In genomic region chr6:11392778-11393507, GRCh38 we compare ENCODE assay signal across 10 cellular contexts.
DNase-seq lines count a peak whose midpoint lies in the region; ATAC-seq and TF ChIP-seq lines count a peak whose summit lies in the region.
"Had no signal": no experiment of that assay in that cellular context is flagged by ENCODE, and none has a peak within 500 bp of the region (broad histone marks: within the 10 kb centered on the region; RNA-seq: fewer than 3 reads in every experiment).

No MANE protein-coding gene starts in this region.

- H3K27ac Mint-ChIP-seq in CD8-positive, alpha-beta memory T cell: no peak overlapping the region
- peak overlapping the region; percentile 81 for H3K27ac Mint-ChIP-seq in chondrocyte (ENCODE audit: unreplicated experiment)

- TF ChIP-seq POLR2A in NB4 (IDR thresholded peaks at IDR 0.05; ENCODE audit: extremely low read depth, insufficient read length): no peak

- TF ChIP-seq CTCF in NB4 (IDR thresholded peaks at IDR 0.05; ENCODE audit: low read depth, low read length) (no peak), chondrocyte (IDR thresholded peaks at IDR 0.05) (no peak)

- H3K4me3 ChIP-seq in CD8-positive, alpha-beta memory T cell (ENCODE audit: low read length): no peak overlapping the region
- H3K4me3 ChIP-seq in NB4 (ENCODE audit: low read depth, low read length) (no peak overlapping the region), HAP-1 (no peak overlapping the region)

- H3K4me1 Mint-ChIP-seq in CD8-positive, alpha-beta memory T cell: no peaks in the 10 kb centered on the region
- H3K4me1 Mint-ChIP-seq in chondrocyte (ENCODE audit: low read depth): peaks cover 25% of the 10 kb centered on the region

- H3K4me3 Mint-ChIP-seq in CD8-positive, alpha-beta memory T cell: no peak overlapping the region
- no peak overlapping the region for H3K4me3 Mint-ChIP-seq in chondrocyte (ENCODE audit: unreplicated experiment)

- peak overlapping the region; percentile 40 for H3K27ac ChIP-seq in CD8-positive, alpha-beta memory T cell (ENCODE audit: low read depth, low read length)

- H3K4me1 ChIP-seq in CD8-positive, alpha-beta memory T cell (ENCODE audit: insufficient read depth, low read length): no peaks in the 10 kb centered on the region
- H3K4me1 ChIP-seq in HAP-1: peaks cover 4% of the 10 kb centered on the region

- CTCF ChIA-PET in CD8-positive, alpha-beta memory T cell (lab: Charles Lee): interaction anchor here (1.3 kb wide), 1 partner anchor 9 kb away, joined by 3 read pairs; no protein-coding TSS in a partner anchor

- H3K36me3 ChIP-seq in CD8-positive, alpha-beta memory T cell (ENCODE audit: insufficient read depth, low read length): no peaks in the 10 kb centered on the region
- no peaks in the 10 kb centered on the region for H3K36me3 ChIP-seq in HAP-1 (replicated peaks)

- no peak for DNase-seq in CD8-positive, alpha-beta memory T cell
- peak; percentile 72 for DNase-seq in NB4 (ENCODE audit: low read depth)
- DNase-seq in chondrocyte (ENCODE audit: low spot score): no peak
- peak; percentile 39 for DNase-seq in myocyte (ENCODE audit: low read depth)
- DNase-seq in activated T-cell treated with anti-CD3 and anti-CD28 coated beads, Interleukin-2, amount 50 U/mL, for 48 hours: no peak
- DNase-seq in HAP-1 (ENCODE audit: low spot score in 2 of 2): no peak
- no peak for DNase-seq in NCI-H1436 (lab: John Stamatoyannopoulos, UW)
- DNase-seq: cerebellar nuclear complex; stimulated activated CD4-positive, alpha-beta T cell treated with anti-CD3 and anti-CD28 coated beads, Interleukin-15, amount 100 ng/mL, for 24 hours had no signal

- peaks cover 0 to 12% (median 2%) of the 10 kb centered on the region in 3 donors for H3K36me3 Mint-ChIP-seq in CD8-positive, alpha-beta memory T cell
- no peaks in the 10 kb centered on the region for H3K36me3 Mint-ChIP-seq in chondrocyte (ENCODE audit: low read depth)

- no peaks in the 10 kb centered on the region for H3K9me3 ChIP-seq in CD8-positive, alpha-beta memory T cell (ENCODE audit: low read length)
- H3K9me3 ChIP-seq in HAP-1: peaks cover 3% of the 10 kb centered on the region

- POLR2A ChIA-PET in CD8-positive, alpha-beta memory T cell (lab: Charles Lee): interaction anchor here (1.4 kb wide), 1 partner anchor 8 kb away, joined by 6 read pairs; no protein-coding TSS in a partner anchor

- no peaks in the 10 kb centered on the region for H3K27me3 ChIP-seq in CD8-positive, alpha-beta memory T cell (ENCODE audit: insufficient read depth, low read length, poor library complexity, severe bottlenecking)
- no peaks in the 10 kb centered on the region for H3K27me3 ChIP-seq in HAP-1 (ENCODE audit: low read depth)

- peaks cover 0 to 3% (median 0%) of the 10 kb centered on the region in 5 donors for H3K9me3 Mint-ChIP-seq in CD8-positive, alpha-beta memory T cell
- peaks cover 3% of the 10 kb centered on the region for H3K9me3 Mint-ChIP-seq in chondrocyte (ENCODE audit: low read depth)

- in situ Hi-C loops in HAP-1 (cut with MboI; ENCODE audit: low sequenced_read_pairs): no loop called here

- no peak for ATAC-seq in GM21619 (IDR thresholded peaks at IDR 0.05; ENCODE audit: unreplicated experiment)

- peaks cover 5 to 26% of the 10 kb centered on the region in 2 donors for H3K27me3 Mint-ChIP-seq in CD8-positive, alpha-beta memory T cell
- H3K27me3 Mint-ChIP-seq in chondrocyte (ENCODE audit: low read depth): no peaks in the 10 kb centered on the region

Comparison
In these comparisons a context has a peak if more than half of its experiments do, and no peak if none do; other contexts are left out.
1. DNase-seq: peak in NB4 (single experiment) and myocyte (single experiment); none in CD8-positive, alpha-beta memory T cell (0 of 5), chondrocyte (single experiment), activated T-cell treated with anti-CD3 and anti-CD28 coated beads, Interleukin-2, amount 50 U/mL, for 48 hours (0 of 2), HAP-1 (0 of 2) and NCI-H1436 (single experiment).